ENCODE assay signal across 8 cellular contexts in the genomic region with DNA sequence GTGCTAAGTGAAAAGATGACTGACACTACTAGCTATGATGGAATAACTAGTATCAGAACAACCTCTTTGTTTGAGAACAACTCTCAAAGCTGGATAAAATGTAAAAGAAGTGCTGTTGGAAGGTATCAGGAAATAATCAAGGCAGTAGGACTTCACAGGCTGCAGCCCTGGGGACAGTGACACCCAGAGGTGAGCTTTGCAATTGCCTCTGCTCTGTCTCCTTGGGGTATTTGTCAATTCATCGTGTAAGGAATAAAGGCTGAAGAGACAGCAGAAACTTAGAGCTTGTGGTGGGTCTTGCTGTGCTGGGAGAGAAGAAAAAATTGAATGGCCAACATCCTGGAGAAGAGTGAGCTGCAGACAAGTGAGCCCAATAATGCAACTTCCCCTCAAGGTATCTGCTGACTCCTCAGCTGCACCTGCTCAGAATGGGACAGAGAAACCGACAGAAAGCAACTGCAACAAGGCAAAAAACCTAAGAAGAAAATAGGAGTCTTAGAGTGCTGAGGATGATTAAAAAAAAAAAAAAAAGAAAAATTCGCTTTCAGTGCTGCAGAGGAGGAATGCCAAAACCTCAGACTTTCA.
DNase-seq lines count a peak whose midpoint lies in the region; ATAC-seq, FAIRE-seq and TF ChIP-seq lines count a peak whose summit lies in the region.

No MANE protein-coding gene starts in this region.

- DNase-seq in EL (peak; percentile 35), GM19239 (ENCODE audit: insufficient read length, low spot score) (peak; percentile 12), head of caudate nucleus (peak in 29 of 42 donors; percentile 13 to 61 (median 29)), dedifferentiated amniotic fluid mesenchymal stem cell (ENCODE audit: extremely low spot score) (no peak), posterior vena cava (ENCODE audit: low spot score) (no peak), NCI-H1048 (lab: John Stamatoyannopoulos, UW) (no peak)

- peak; percentile 8 for FAIRE-seq in GM19239 (lab: Jason Lieb, UNC)

- intact Hi-C loops in head of caudate nucleus (cut with DNase I), result no loop called here
- intact Hi-C loops in posterior vena cava (cut with DNase I), result no loop called here

- ATAC-seq in HG03432 (IDR thresholded peaks at IDR 0.05; ENCODE audit: unreplicated experiment), result peak; percentile 86
- ATAC-seq in SK-N-SH treated with all-trans-retinoic acid at 6 μM for 48 hours, result peak; percentile 87

TF ChIP-seq in SK-N-SH treated with all-trans-retinoic acid at 6 μM for 48 hours, 23 proteins besides CTCF, POLR2A, EP300 and RAD21:
- TF ChIP-seq TOX (CRISPR knock-in tag; IDR thresholded peaks at IDR 0.05; ENCODE audit: borderline replicate concordance) (no peak), ISL1 (CRISPR knock-in tag; IDR thresholded peaks at IDR 0.05) (no peak), ZC3H10 (CRISPR knock-in tag; IDR thresholded peaks at IDR 0.05) (no peak)

Comparison
In these comparisons a context has a peak if more than half of its experiments do, and no peak if none do; other contexts are left out.
1. DNase-seq: peak in EL (single experiment), GM19239 (single experiment) and head of caudate nucleus (29 of 42); none in dedifferentiated amniotic fluid mesenchymal stem cell (single experiment), posterior vena cava (single experiment) and NCI-H1048 (single experiment).